9 cellular contexts compared by ENCODE assay signal in genomic region chr18:24530630-24531111, GRCh38.
DNase-seq lines count a peak whose midpoint lies in the region; ATAC-seq and TF ChIP-seq lines count a peak whose summit lies in the region.
"Had no signal": no experiment of that assay in that cellular context is flagged by ENCODE, and none has a peak within 500 bp of the region (broad histone marks: within the 10 kb centered on the region; RNA-seq: fewer than 3 reads in every experiment).

No MANE protein-coding gene starts in this region.

- H3K4me2 ChIP-seq in HCT116 (ENCODE audit: low read length) = peak overlapping the region; percentile 62

- H3K27me3 ChIP-seq in HCT116 (ENCODE audit: insufficient read depth, low read length) = no peaks in the 10 kb centered on the region

- H3K4me1 ChIP-seq in HCT116 (ENCODE audit: control insufficient read depth in 1 of 2, insufficient read depth in 2 of 2, low read length in 2 of 2) = peaks cover 11% of the 10 kb centered on the region in 2 experiments

- no peak overlapping the region for H3K9ac ChIP-seq in HCT116 (ENCODE audit: low read length)

- intact Hi-C loops in HCT116 (cut with micrococcal nuclease) (no loop called here), head of caudate nucleus (cut with DNase I) (no loop called here)

- no peaks in the 10 kb centered on the region for H3K36me3 ChIP-seq in HCT116 (ENCODE audit: control insufficient read depth in 1 of 2, insufficient read depth in 2 of 2, low read length in 2 of 2)

- CTCF ChIA-PET in HCT116 (lab: Charles Lee) = interaction anchor here (1.8 to 3.1 kb wide), 3 partner anchors 17 to 171 kb away, joined by 4 to 16 read pairs (median 4); no protein-coding TSS in a partner anchor

- TF ChIP-seq POLR2A in HCT116 (IDR thresholded peaks at IDR 0.05; ENCODE audit: borderline replicate concordance, extremely low read depth, insufficient read depth, insufficient read length) = no peak

- peak; percentile 81 for DNase-seq in A172 (ENCODE audit: low spot score)
- DNase-seq in HCT116 (ENCODE audit: low read depth, low spot score) = peak; percentile 42
- peak; percentile 7 for DNase-seq in T1000 (lab: John Stamatoyannopoulos, UW)
- peak in 40 of 42 donors; percentile 12 to 85 (median 58) for DNase-seq in head of caudate nucleus
- DNase-seq: NCI-H1930 had no signal

- POLR2A ChIA-PET in HCT116 (lab: Charles Lee) = no interaction called here

- H3K9me3 ChIP-seq in HCT116 (ENCODE audit: control insufficient read depth in 1 of 2, insufficient read depth in 1 of 2, low read depth in 1 of 2, low read length in 2 of 2) = no peaks in the 10 kb centered on the region

- 0 out of 4 replicates have a peak overlapping the region, but pooled peaks of 1 of the 2 experiments have one; percentile 8 for H3K4me3 ChIP-seq in HCT116 (replicated peaks in 1 of 2; ENCODE audit: low read depth in 1 of 2, low read length in 2 of 2)

- no peak for TF ChIP-seq RAD21 in HCT116 (IDR thresholded peaks at IDR 0.05; ENCODE audit: low read depth)

- peak overlapping the region; percentile 47 for H2AFZ ChIP-seq in HCT116 (ENCODE audit: low read depth, low read length, poor library complexity, severe bottlenecking)

- RAD21 ChIA-PET in HCT116 (lab: Charles Lee; ENCODE audit: low non-redundant PET in 1 of 2, low total read pairs in 2 of 2, uncharacterized antibody in 2 of 2, unreplicated experiment in 2 of 2) = no interaction called here

- ATAC-seq in HCT116 (peak; percentile 89), HG02885 (IDR thresholded peaks at IDR 0.05; ENCODE audit: poor library complexity, unreplicated experiment) (no peak), GM21423 (IDR thresholded peaks at IDR 0.05; ENCODE audit: unreplicated experiment) (no peak), HG03175 (IDR thresholded peaks at IDR 0.05; ENCODE audit: unreplicated experiment) (no peak), HG03139 (IDR thresholded peaks at IDR 0.05; ENCODE audit: unreplicated experiment) (no peak)

- H4K20me1 ChIP-seq in HCT116 (ENCODE audit: insufficient read depth) = no peaks in the 10 kb centered on the region

- no peak for TF ChIP-seq CTCF in HCT116 (IDR thresholded peaks at IDR 0.05 in 2 of 3, conservative IDR thresholded peaks at IDR 0.05 in 1 of 3; ENCODE audit: borderline replicate concordance in 1 of 3, insufficient read depth in 1 of 3, low read depth in 2 of 3, low read length in 2 of 3)

- H3K79me2 ChIP-seq in HCT116 (ENCODE audit: insufficient read depth, low read length) = no peaks in the 10 kb centered on the region

- H3K9me2 ChIP-seq in HCT116 (ENCODE audit: insufficient read depth) = no peaks in the 10 kb centered on the region

- H3K27ac ChIP-seq in HCT116 (ENCODE audit: low read depth, low read length) = no peak overlapping the region

- no TSS peak for BruUV-seq in HCT116 (replicated peaks; lab: Mats Ljungman, UMichigan)

TF ChIP-seq in HCT116, 20 proteins besides CTCF, POLR2A, EP300 and RAD21:
- TF ChIP-seq, protein P1, sequence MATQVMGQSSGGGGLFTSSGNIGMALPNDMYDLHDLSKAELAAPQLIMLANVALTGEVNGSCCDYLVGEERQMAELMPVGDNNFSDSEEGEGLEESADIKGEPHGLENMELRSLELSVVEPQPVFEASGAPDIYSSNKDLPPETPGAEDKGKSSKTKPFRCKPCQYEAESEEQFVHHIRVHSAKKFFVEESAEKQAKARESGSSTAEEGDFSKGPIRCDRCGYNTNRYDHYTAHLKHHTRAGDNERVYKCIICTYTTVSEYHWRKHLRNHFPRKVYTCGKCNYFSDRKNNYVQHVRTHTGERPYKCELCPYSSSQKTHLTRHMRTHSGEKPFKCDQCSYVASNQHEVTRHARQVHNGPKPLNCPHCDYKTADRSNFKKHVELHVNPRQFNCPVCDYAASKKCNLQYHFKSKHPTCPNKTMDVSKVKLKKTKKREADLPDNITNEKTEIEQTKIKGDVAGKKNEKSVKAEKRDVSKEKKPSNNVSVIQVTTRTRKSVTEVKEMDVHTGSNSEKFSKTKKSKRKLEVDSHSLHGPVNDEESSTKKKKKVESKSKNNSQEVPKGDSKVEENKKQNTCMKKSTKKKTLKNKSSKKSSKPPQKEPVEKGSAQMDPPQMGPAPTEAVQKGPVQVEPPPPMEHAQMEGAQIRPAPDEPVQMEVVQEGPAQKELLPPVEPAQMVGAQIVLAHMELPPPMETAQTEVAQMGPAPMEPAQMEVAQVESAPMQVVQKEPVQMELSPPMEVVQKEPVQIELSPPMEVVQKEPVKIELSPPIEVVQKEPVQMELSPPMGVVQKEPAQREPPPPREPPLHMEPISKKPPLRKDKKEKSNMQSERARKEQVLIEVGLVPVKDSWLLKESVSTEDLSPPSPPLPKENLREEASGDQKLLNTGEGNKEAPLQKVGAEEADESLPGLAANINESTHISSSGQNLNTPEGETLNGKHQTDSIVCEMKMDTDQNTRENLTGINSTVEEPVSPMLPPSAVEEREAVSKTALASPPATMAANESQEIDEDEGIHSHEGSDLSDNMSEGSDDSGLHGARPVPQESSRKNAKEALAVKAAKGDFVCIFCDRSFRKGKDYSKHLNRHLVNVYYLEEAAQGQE (IDR thresholded peaks at IDR 0.05; ENCODE audit: low read depth) = no peak
- TF ChIP-seq EGR1 (IDR thresholded peaks at IDR 0.05; ENCODE audit: low read depth) = peak; percentile 57; the same call in 1 of the 2 replicates
- peak; percentile 48 for TF ChIP-seq FOSL1 (IDR thresholded peaks at IDR 0.05; ENCODE audit: low read depth)
- no peak for TF ChIP-seq ZFX (IDR thresholded peaks at IDR 0.05)
- TF ChIP-seq, protein P2, sequence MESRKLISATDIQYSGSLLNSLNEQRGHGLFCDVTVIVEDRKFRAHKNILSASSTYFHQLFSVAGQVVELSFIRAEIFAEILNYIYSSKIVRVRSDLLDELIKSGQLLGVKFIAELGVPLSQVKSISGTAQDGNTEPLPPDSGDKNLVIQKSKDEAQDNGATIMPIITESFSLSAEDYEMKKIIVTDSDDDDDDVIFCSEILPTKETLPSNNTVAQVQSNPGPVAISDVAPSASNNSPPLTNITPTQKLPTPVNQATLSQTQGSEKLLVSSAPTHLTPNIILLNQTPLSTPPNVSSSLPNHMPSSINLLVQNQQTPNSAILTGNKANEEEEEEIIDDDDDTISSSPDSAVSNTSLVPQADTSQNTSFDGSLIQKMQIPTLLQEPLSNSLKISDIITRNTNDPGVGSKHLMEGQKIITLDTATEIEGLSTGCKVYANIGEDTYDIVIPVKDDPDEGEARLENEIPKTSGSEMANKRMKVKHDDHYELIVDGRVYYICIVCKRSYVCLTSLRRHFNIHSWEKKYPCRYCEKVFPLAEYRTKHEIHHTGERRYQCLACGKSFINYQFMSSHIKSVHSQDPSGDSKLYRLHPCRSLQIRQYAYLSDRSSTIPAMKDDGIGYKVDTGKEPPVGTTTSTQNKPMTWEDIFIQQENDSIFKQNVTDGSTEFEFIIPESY (IDR thresholded peaks at IDR 0.05; ENCODE audit: extremely low read depth, insufficient replicate concordance, low read length) = no peak
- TF ChIP-seq YY1 (IDR thresholded peaks at IDR 0.05; ENCODE audit: extremely low read depth, insufficient replicate concordance, low read depth, low read length) = no peak
- TF ChIP-seq EZH2phosphoT487 (IDR thresholded peaks at IDR 0.05; ENCODE audit: borderline replicate concordance) = no peak
- TF ChIP-seq TCF7L2 (IDR thresholded peaks at IDR 0.05; ENCODE audit: borderline replicate concordance, extremely low read depth, insufficient read depth, insufficient read length) = peak; percentile 78
- TF ChIP-seq POLR2AphosphoS5 (IDR thresholded peaks at IDR 0.05; ENCODE audit: low read depth, low read length) = no peak
- peak; percentile 77 for TF ChIP-seq SRF (IDR thresholded peaks at IDR 0.05; ENCODE audit: low read depth)
- 0 out of 2 replicates have a peak, but pooled peaks have one; percentile 44 for TF ChIP-seq CBX3 (IDR thresholded peaks at IDR 0.05; ENCODE audit: low read depth)
- TF ChIP-seq SP1 (IDR thresholded peaks at IDR 0.05; ENCODE audit: low read depth) = peak; percentile 28; the same call in 1 of the 2 replicates
- TF ChIP-seq JUND (IDR thresholded peaks at IDR 0.05) = peak; percentile 58

Comparison
In these comparisons a context has a peak if more than half of its experiments do, and no peak if none do; other contexts are left out.
1. DNase-seq: peak in every context shown above with its lines; median percentile 81 in A172; 58 in head of caudate nucleus; 42 in HCT116; 7 in T1000.